Comparison of ENCODE assay signal across 19 cellular contexts in genomic region chr9:69923972-69924371, GRCh38.
"Had no signal": no experiment of that assay in that cellular context is flagged by ENCODE, and none has a peak within 500 bp of the region (broad histone marks: within the 10 kb centered on the region; RNA-seq: fewer than 3 reads in every experiment).

No MANE protein-coding gene starts in this region.

- H3K27me3 ChIP-seq: neural progenitor cell, right lobe of liver, thyroid gland, vagina had no signal

- H3K4me3 ChIP-seq: coronary artery, lower lobe of right lung, neural progenitor cell, right lobe of liver, stomach, thyroid gland, vagina had no signal

- DNase-seq: dermis blood vessel endothelial cell; effector memory CD4-positive, alpha-beta T cell; hypothalamus; left ventricle myocardium superior; lower lobe of right lung; naive B cell; right lobe of liver; small intestine; stimulated activated CD4-positive, alpha-beta T cell treated with anti-CD3 and anti-CD28 coated beads, Interleukin-12 subunit alpha, Interleukin-12 subunit beta, amount 100 ng/mL, for 4 hours; stimulated activated CD4-positive, alpha-beta T cell treated with anti-CD3 and anti-CD28 coated beads, Interleukin-2, amount 100 ng/mL, for 24 hours; stimulated activated CD4-positive, alpha-beta T cell treated with anti-CD3 and anti-CD28 coated beads, Interleukin-4, amount 100 ng/mL, for 24 hours; stimulated activated naive CD4-positive, alpha-beta T cell treated with Interleukin-2 at 50 U/mL for 16 hours; stomach; thyroid gland; trophoblast cell had no signal

- H3K9ac ChIP-seq: neural progenitor cell, parathyroid adenoma had no signal

- H3K27ac ChIP-seq: coronary artery, lower lobe of right lung, neural progenitor cell, parathyroid adenoma, right lobe of liver, stomach, thyroid gland, vagina had no signal

- H3K4me1 ChIP-seq: lower lobe of right lung, neural progenitor cell, parathyroid adenoma, right lobe of liver, stomach, thyroid gland, vagina had no signal

- H3K36me3 ChIP-seq: lower lobe of right lung, neural progenitor cell, right lobe of liver, stomach, thyroid gland, vagina had no signal

- H3K9me3 ChIP-seq: lower lobe of right lung, right lobe of liver, stomach, thyroid gland, vagina had no signal
